16 cellular contexts compared by ENCODE assay signal in genomic region chr1:31580891-31581603, GRCh38. TPM values are rescaled to one million over a fixed set of nuclear protein-coding genes. Genes with fewer than 3 reads are reported as not detected.
DNase-seq lines count a peak whose midpoint lies in the region; FAIRE-seq and TF ChIP-seq lines count a peak whose summit lies in the region.
"Had no signal": no experiment of that assay in that cellular context is flagged by ENCODE, and none has a peak within 500 bp of the region (broad histone marks: within the 10 kb centered on the region; RNA-seq: fewer than 3 reads in every experiment).

No MANE protein-coding gene starts in this region.

- no peaks in the 10 kb centered on the region for H3K27me3 ChIP-seq in esophagus muscularis mucosa
- no peaks in the 10 kb centered on the region for H3K27me3 ChIP-seq in tibial artery
- H3K27me3 ChIP-seq in mesendoderm (ENCODE audit: insufficient read depth, low read length, poor library complexity) = no peaks in the 10 kb centered on the region
- H3K27me3 ChIP-seq: ovary had no signal

- no peak overlapping the region for H3K56ac ChIP-seq in mesendoderm (ENCODE audit: low read length)

- no peak overlapping the region for H3K4ac ChIP-seq in mesendoderm (ENCODE audit: low read depth, low read length)

- H3K4me2 ChIP-seq in mesendoderm (ENCODE audit: low read length) = no peak overlapping the region

- H2AK5ac ChIP-seq in mesendoderm (ENCODE audit: low read length) = no peak overlapping the region

- H3K27ac ChIP-seq in esophagus muscularis mucosa (replicated peaks in 1 of 4) (peak overlapping the region; percentile 92 to 96 (median 94)), tibial artery (peak overlapping the region; percentile 87 to 91), mesendoderm (ENCODE audit: low read depth, low read length) (no peak overlapping the region)
- H3K27ac ChIP-seq: BLaER1 treated with 17β-estradiol and CSF1 and Interleukin-3, amounts not matched to agents 10 nM and 100 nM had no signal

- H3K4me3 ChIP-seq in esophagus muscularis mucosa = peak overlapping the region; percentile 32 to 81 (median 73)
- peak overlapping the region; percentile 72 to 81 for H3K4me3 ChIP-seq in tibial artery
- no peak overlapping the region for H3K4me3 ChIP-seq in mesendoderm (ENCODE audit: low read length)
- H3K4me3 ChIP-seq: BLaER1 treated with 17β-estradiol and CSF1 and Interleukin-3, amounts not matched to agents 10 nM and 100 nM had no signal

- H3K9me3 ChIP-seq in esophagus muscularis mucosa (no peaks in the 10 kb centered on the region), tibial artery (no peaks in the 10 kb centered on the region)
- H3K9me3 ChIP-seq: BLaER1 treated with 17β-estradiol and CSF1 and Interleukin-3, amounts not matched to agents 10 nM and 100 nM; ovary had no signal

- H3K4me1 ChIP-seq in esophagus muscularis mucosa (peaks cover 63 to 92% (median 82%) of the 10 kb centered on the region in 4 donors), tibial artery (peaks cover 0 to 72% (median 62%) of the 10 kb centered on the region in 4 donors), mesendoderm (ENCODE audit: control insufficient read depth, low read depth, low read length) (peaks cover 7% of the 10 kb centered on the region)

- TF ChIP-seq EP300 in esophagus muscularis mucosa (IDR thresholded peaks at IDR 0.05) = no peak

- H4K8ac ChIP-seq in mesendoderm (ENCODE audit: low read depth, low read length) = no peak overlapping the region

- H3K27ac Mint-ChIP-seq in activated T-helper 1 cell treated with anti-CD3 and anti-CD28 coated beads, Interleukin-12 subunit alpha, Interleukin-12 subunit beta, Interleukin-2, Interleukin-4 antibody, amounts not matched to agents 30 ng/mL and 10 ng/mL and 1 ng/mL, durations not matched to agents 14 hours and 24 hours and 36 hours = peak overlapping the region; percentile 52
- H3K27ac Mint-ChIP-seq in nephron progenitor cell = peak overlapping the region; percentile 53
- H3K27ac Mint-ChIP-seq: memory B cell had no signal

- no peaks in the 10 kb centered on the region for H3K79me2 ChIP-seq in mesendoderm (ENCODE audit: control insufficient read depth, insufficient read depth, low read length)

- no peak for FAIRE-seq in H54 (lab: Jason Lieb, UNC)
- FAIRE-seq: bronchial epithelial cell, urothelium cell line had no signal

- no peaks in the 10 kb centered on the region for H3K9me3 Mint-ChIP-seq in activated T-helper 1 cell treated with anti-CD3 and anti-CD28 coated beads, Interleukin-12 subunit alpha, Interleukin-12 subunit beta, Interleukin-2, Interleukin-4 antibody, amounts not matched to agents 30 ng/mL and 10 ng/mL and 1 ng/mL, durations not matched to agents 14 hours and 24 hours and 36 hours
- H3K9me3 Mint-ChIP-seq in nephron progenitor cell = no peaks in the 10 kb centered on the region
- H3K9me3 Mint-ChIP-seq: memory B cell had no signal

- H2BK15ac ChIP-seq in mesendoderm (replicated peaks; ENCODE audit: low read depth) = no peak overlapping the region

- no peak overlapping the region for H3K23ac ChIP-seq in mesendoderm (ENCODE audit: low read length)

- no peak overlapping the region for H3K18ac ChIP-seq in mesendoderm (ENCODE audit: low read length)

- no peaks in the 10 kb centered on the region for H3K27me3 Mint-ChIP-seq in activated T-helper 1 cell treated with anti-CD3 and anti-CD28 coated beads, Interleukin-12 subunit alpha, Interleukin-12 subunit beta, Interleukin-2, Interleukin-4 antibody, amounts not matched to agents 30 ng/mL and 10 ng/mL and 1 ng/mL, durations not matched to agents 14 hours and 24 hours and 36 hours (ENCODE audit: insufficient read depth)
- H3K27me3 Mint-ChIP-seq in nephron progenitor cell (ENCODE audit: low read depth, poor library complexity) = peaks cover 39% of the 10 kb centered on the region

- intact Hi-C loops in activated T-helper 1 cell treated with anti-CD3 and anti-CD28 coated beads, Interleukin-12 subunit alpha, Interleukin-12 subunit beta, Interleukin-2, Interleukin-4 antibody, amounts not matched to agents 30 ng/mL and 10 ng/mL and 1 ng/mL, durations not matched to agents 14 hours and 24 hours and 36 hours (cut with micrococcal nuclease) = no loop called here
- intact Hi-C loops in esophagus muscularis mucosa (cut with DNase I) = no loop called here
- intact Hi-C loops in tibial artery (cut with DNase I; ENCODE audit: low total_unique reads) = no loop called here

- DNase-seq in activated T-helper 1 cell treated with anti-CD3 and anti-CD28 coated beads, Interleukin-12 subunit alpha, Interleukin-12 subunit beta, Interleukin-2, Interleukin-4 antibody, amounts not matched to agents 30 ng/mL and 10 ng/mL and 1 ng/mL, durations not matched to agents 14 hours and 24 hours and 36 hours (ENCODE audit: low spot score) = no peak
- DNase-seq in esophagus muscularis mucosa (ENCODE audit: extremely low spot score) = peak; percentile 88
- no peak for DNase-seq in nephron progenitor cell
- DNase-seq in tibial artery = no peak
- DNase-seq in mesendoderm = no peak
- DNase-seq in H54 (ENCODE audit: insufficient read length, low spot score) = no peak
- DNase-seq in activated CD4-positive, alpha-beta T cell treated with anti-CD3 and anti-CD28 coated beads for 4 hours = no peak
- DNase-seq: activated naive CD4-positive, alpha-beta T cell treated with Interleukin-2 at 50 U/mL for 16 hours; DMS79; MV-4-11; NCI-H2171 had no signal

- H3K36me3 ChIP-seq in esophagus muscularis mucosa (peaks cover 14 to 68% (median 27%) of the 10 kb centered on the region in 4 donors), tibial artery (peaks cover 29 to 36% (median 33%) of the 10 kb centered on the region in 3 donors), mesendoderm (ENCODE audit: control insufficient read depth, insufficient read depth, low read length) (no peaks in the 10 kb centered on the region)
- H3K36me3 ChIP-seq: BLaER1 treated with 17β-estradiol and CSF1 and Interleukin-3, amounts not matched to agents 10 nM and 100 nM; ovary had no signal

- H3K36me3 Mint-ChIP-seq in activated T-helper 1 cell treated with anti-CD3 and anti-CD28 coated beads, Interleukin-12 subunit alpha, Interleukin-12 subunit beta, Interleukin-2, Interleukin-4 antibody, amounts not matched to agents 30 ng/mL and 10 ng/mL and 1 ng/mL, durations not matched to agents 14 hours and 24 hours and 36 hours (ENCODE audit: low read depth) = no peaks in the 10 kb centered on the region
- H3K36me3 Mint-ChIP-seq in nephron progenitor cell (ENCODE audit: low read depth) = no peaks in the 10 kb centered on the region
- H3K36me3 Mint-ChIP-seq: memory B cell had no signal

- TF ChIP-seq CTCF in esophagus muscularis mucosa (IDR thresholded peaks at IDR 0.05) (no peak), nephron progenitor cell (IDR thresholded peaks at IDR 0.05) (no peak), tibial artery (IDR thresholded peaks at IDR 0.05) (no peak)

- H3K4me3 Mint-ChIP-seq in activated T-helper 1 cell treated with anti-CD3 and anti-CD28 coated beads, Interleukin-12 subunit alpha, Interleukin-12 subunit beta, Interleukin-2, Interleukin-4 antibody, amounts not matched to agents 30 ng/mL and 10 ng/mL and 1 ng/mL, durations not matched to agents 14 hours and 24 hours and 36 hours = no peak overlapping the region
- no peak overlapping the region for H3K4me3 Mint-ChIP-seq in nephron progenitor cell
- H3K4me3 Mint-ChIP-seq: memory B cell had no signal

- no peaks in the 10 kb centered on the region for H3K79me1 ChIP-seq in mesendoderm (ENCODE audit: low read length)

- H2BK5ac ChIP-seq in mesendoderm (ENCODE audit: low read length) = no peak overlapping the region

- no peak overlapping the region for H4K5ac ChIP-seq in mesendoderm (ENCODE audit: low read length)

- no peak overlapping the region for H3K9ac ChIP-seq in mesendoderm (ENCODE audit: low read length)
- H3K9ac ChIP-seq: BLaER1 treated with 17β-estradiol and CSF1 and Interleukin-3, amounts not matched to agents 10 nM and 100 nM had no signal

- H3K4me1 Mint-ChIP-seq in activated T-helper 1 cell treated with anti-CD3 and anti-CD28 coated beads, Interleukin-12 subunit alpha, Interleukin-12 subunit beta, Interleukin-2, Interleukin-4 antibody, amounts not matched to agents 30 ng/mL and 10 ng/mL and 1 ng/mL, durations not matched to agents 14 hours and 24 hours and 36 hours (ENCODE audit: low read depth) = no peaks in the 10 kb centered on the region
- peaks cover 7% of the 10 kb centered on the region for H3K4me1 Mint-ChIP-seq in nephron progenitor cell
- H3K4me1 Mint-ChIP-seq: memory B cell had no signal

- no peak for TF ChIP-seq POLR2A in esophagus muscularis mucosa (IDR thresholded peaks at IDR 0.05; ENCODE audit: low read depth)
- TF ChIP-seq POLR2A in H54 (IDR thresholded peaks at IDR 0.05; ENCODE audit: low read depth, low read length) = no peak

- no peak overlapping the region for H2BK120ac ChIP-seq in mesendoderm (ENCODE audit: low read depth, low read length)

- 51% methylated on average over 15 of the region's 15 CpGs for WGBS in esophagus muscularis mucosa
- WGBS in mesendoderm (ENCODE audit: extremely low coverage, insufficient coverage, low lambda C conversion rate) = no CpG with 5 or more reads among the region's 15 CpGs

RNA-seq across cellular contexts. Expression of gene TINAGL1, which starts 4.7 kb away (rescaled TPM):
- not detected in 2 replicates for total RNA-seq in activated T-helper 1 cell treated with anti-CD3 and anti-CD28 coated beads, Interleukin-12 subunit alpha, Interleukin-12 subunit beta, Interleukin-2, Interleukin-4 antibody, amounts not matched to agents 30 ng/mL and 10 ng/mL and 1 ng/mL, durations not matched to agents 14 hours and 24 hours and 36 hours
- total RNA-seq in esophagus muscularis mucosa = 100 to 1,000 TPM; 139 to 354 (median 244) TPM
- 2.5 TPM for polyA plus RNA-seq in mesendoderm (2013, experiment 1 of 2)
- 2.7 TPM for polyA plus RNA-seq in mesendoderm (2013, experiment 2 of 2)

RNA-seq across cellular contexts. Expression of gene HCRTR1, which starts 36.4 kb away (rescaled TPM):
- not detected in 2 replicates for total RNA-seq in activated T-helper 1 cell treated with anti-CD3 and anti-CD28 coated beads, Interleukin-12 subunit alpha, Interleukin-12 subunit beta, Interleukin-2, Interleukin-4 antibody, amounts not matched to agents 30 ng/mL and 10 ng/mL and 1 ng/mL, durations not matched to agents 14 hours and 24 hours and 36 hours
- 1 to 10 TPM in 2 of 4 donors, under 1 TPM in 1, not detected in 1; 0.45 to 1.8 (median 1.7) TPM for total RNA-seq in esophagus muscularis mucosa
- polyA plus RNA-seq in mesendoderm (2013, experiment 1 of 2) = 0.04 TPM
- polyA plus RNA-seq in mesendoderm (2013, experiment 2 of 2) = 0.04 TPM
- total RNA-seq: bronchial epithelial cell, ovary had no signal
- polyA plus RNA-seq: ovary had no signal

Comparison
In these comparisons a context has a peak if more than half of its experiments do, and no peak if none do; other contexts are left out.
1. RNA of gene TINAGL1, which starts 4.7 kb away (total RNA-seq): 139 to 354 TPM in esophagus muscularis mucosa; not detected in activated T-helper 1 cell treated with anti-CD3 and anti-CD28 coated beads, Interleukin-12 subunit alpha, Interleukin-12 subunit beta, Interleukin-2, Interleukin-4 antibody, amounts not matched to agents 30 ng/mL and 10 ng/mL and 1 ng/mL, durations not matched to agents 14 hours and 24 hours and 36 hours; every median in the first group is over 100 times any median in the second.